ENCODE assay signal across 18 cellular contexts in genomic region chr3:178515345-178515744, GRCh38. TPM values are rescaled to one million over a fixed set of nuclear protein-coding genes. Genes with fewer than 3 reads are reported as not detected.
DNase-seq lines count a peak whose midpoint lies in the region; ATAC-seq, FAIRE-seq and TF ChIP-seq lines count a peak whose summit lies in the region.
"Not testable (repeated sequence)": the region's sequence is repeated elsewhere in the genome, so short reads cannot be mapped to it uniquely, and the experiment has no call there.
"Had no signal": no experiment of that assay in that cellular context is flagged by ENCODE, and none has a peak within 500 bp of the region (broad histone marks: within the 10 kb centered on the region; RNA-seq: fewer than 3 reads in every experiment).

No MANE protein-coding gene starts in this region.

- H3K4me3 ChIP-seq in GM12865 (ENCODE audit: low read depth, low read length); GM12878: not testable (repeated sequence)

- H4K20me1 ChIP-seq in GM12878 (ENCODE audit: control insufficient read depth, insufficient read depth) = not testable (repeated sequence)

- H3K4me1 ChIP-seq in GM12878 (ENCODE audit: control insufficient read depth, insufficient read depth, low read length) = peaks cover 68% of the 10 kb centered on the region

- peak in 1 of 2 experiments; percentile 72; a peak in 2 of 4 replicates for TF ChIP-seq EP300 in GM12878 (IDR thresholded peaks at IDR 0.05; ENCODE audit: borderline replicate concordance in 1 of 2, control insufficient read depth in 1 of 2, low read depth in 2 of 2, low read length in 2 of 2)

- RAD21 ChIA-PET in GM12878 (lab: Charles Lee; ENCODE audit: unreplicated experiment) = interaction anchor here (0.7 to 2.7 kb wide), 4 partner anchors 35 to 451 kb away, joined by 3 to 11 read pairs (median 5); no protein-coding TSS in a partner anchor

- H3K27ac ChIP-seq in GM12878 (ENCODE audit: control insufficient read depth, insufficient read depth) = peak overlapping the region; percentile 97

- SMC1A ChIA-PET in GM12878 (lab: Charles Lee; ENCODE audit: uncharacterized antibody, unreplicated experiment) = interaction anchor here (1.4 to 3.0 kb wide), 5 partner anchors 8 to 58 kb away, joined by 3 to 10 read pairs (median 6); no protein-coding TSS in a partner anchor

- not testable (repeated sequence) for H3K36me3 ChIP-seq in GM12878 (ENCODE audit: control insufficient read depth in 2 of 2, insufficient read depth in 2 of 2, low read length in 1 of 2)

- TF ChIP-seq CTCF in GM12865 (IDR thresholded peaks at IDR 0.05; ENCODE audit: insufficient read depth, low read depth, low read length, missing control alignments); GM12878 (IDR thresholded peaks at IDR 0.05 in 2 of 3, conservative IDR thresholded peaks at IDR 0.05 in 1 of 3; ENCODE audit: control insufficient read depth in 2 of 3, extremely low read depth in 1 of 3, insufficient read depth in 1 of 3, low read depth in 3 of 3, low read length in 3 of 3): not testable (repeated sequence)

- POLR2A ChIA-PET in GM12878 (lab: Charles Lee) = interaction anchor here (0.6 kb wide), 1 partner anchor 12 kb away, joined by 4 read pairs; no protein-coding TSS in a partner anchor

- in situ Hi-C loops in GM12878 (cut with MboI) = loop anchor here (25.0 kb wide), 1 partner anchor 1447 kb away; no protein-coding TSS in a partner anchor

- 0 out of 2 replicates have a peak, but pooled peaks have one; percentile 10 for TF ChIP-seq RAD21 in GM12878 (IDR thresholded peaks at IDR 0.05; ENCODE audit: insufficient read depth, low read depth, low read length)

- TF ChIP-seq POLR2A in GM12878 (IDR thresholded peaks at IDR 0.05; ENCODE audit: low read depth, low read length) = not testable (repeated sequence)

- CTCF ChIA-PET in GM12878 (lab: Yijun Ruan, JAX) = interaction anchor here (0.6 to 2.3 kb wide), 3 partner anchors 11 to 38 kb away, joined by 3 to 6 read pairs (median 6); no protein-coding TSS in a partner anchor

- ATAC-seq in GM18520 (IDR thresholded peaks at IDR 0.05; ENCODE audit: unreplicated experiment) (peak; percentile 22), GM19395 (IDR thresholded peaks at IDR 0.05; ENCODE audit: unreplicated experiment) (peak; percentile 38), GM21619 (IDR thresholded peaks at IDR 0.05; ENCODE audit: unreplicated experiment) (peak; percentile 19), HG02884 (IDR thresholded peaks at IDR 0.05; ENCODE audit: unreplicated experiment) (peak; percentile 33), HG03139 (IDR thresholded peaks at IDR 0.05; ENCODE audit: unreplicated experiment) (peak; percentile 33), HG03520 (IDR thresholded peaks at IDR 0.05; ENCODE audit: unreplicated experiment) (peak; percentile 20), GM12878 (peak; percentile 59)

- peak; percentile 79 for DNase-seq in GM12865 (ENCODE audit: low read depth)
- not testable (repeated sequence) for DNase-seq in GM12878 (ENCODE audit: low read depth, low spot score)

- not testable (repeated sequence) for H3K79me2 ChIP-seq in GM12878 (ENCODE audit: control insufficient read depth, insufficient read depth, low read length)

- WGBS in GM12878 (ENCODE audit: insufficient coverage, insufficient replicate concordance, low lambda C conversion rate, missing lambda C conversion rate) = 0% methylated on average over 3 of the region's 3 CpGs

- intact Hi-C loops in GM12878 (cut with micrococcal nuclease; ENCODE audit: unreplicated experiment) = loop anchor here (2.0 to 5.0 kb wide), 3 partner anchors 35 to 451 kb away; no protein-coding TSS in a partner anchor

- H3K9me3 ChIP-seq in GM12878 (replicated peaks; ENCODE audit: control insufficient read depth, insufficient read depth, low read length) = not testable (repeated sequence)

- not testable (repeated sequence) for H3K27me3 ChIP-seq in GM12878 (replicated peaks in 1 of 2; ENCODE audit: control insufficient read depth in 2 of 2, insufficient read depth in 2 of 2, low read length in 1 of 2)

- peak overlapping the region; percentile 51 for H3K4me2 ChIP-seq in GM12878 (ENCODE audit: control insufficient read depth, insufficient read depth)

- BruUV-seq in GM12878 (replicated peaks; lab: Mats Ljungman, UMichigan) = not testable (repeated sequence)

- not testable (repeated sequence) for H2AFZ ChIP-seq in GM12878 (ENCODE audit: control insufficient read depth, low read depth, low read length)

- H3K9ac ChIP-seq in GM12878 (ENCODE audit: control insufficient read depth, insufficient read depth, low read length) = peak overlapping the region; percentile 52

- FAIRE-seq in GM12878 (lab: Jason Lieb, UNC) = not testable (repeated sequence)

TF ChIP-seq in GM12878, 131 proteins besides CTCF, POLR2A, EP300 and RAD21 (continues in another document):
- peak; percentile 89 for TF ChIP-seq NFIC (IDR thresholded peaks at IDR 0.05; ENCODE audit: low read depth, low read length)
- TF ChIP-seq, protein P1, sequence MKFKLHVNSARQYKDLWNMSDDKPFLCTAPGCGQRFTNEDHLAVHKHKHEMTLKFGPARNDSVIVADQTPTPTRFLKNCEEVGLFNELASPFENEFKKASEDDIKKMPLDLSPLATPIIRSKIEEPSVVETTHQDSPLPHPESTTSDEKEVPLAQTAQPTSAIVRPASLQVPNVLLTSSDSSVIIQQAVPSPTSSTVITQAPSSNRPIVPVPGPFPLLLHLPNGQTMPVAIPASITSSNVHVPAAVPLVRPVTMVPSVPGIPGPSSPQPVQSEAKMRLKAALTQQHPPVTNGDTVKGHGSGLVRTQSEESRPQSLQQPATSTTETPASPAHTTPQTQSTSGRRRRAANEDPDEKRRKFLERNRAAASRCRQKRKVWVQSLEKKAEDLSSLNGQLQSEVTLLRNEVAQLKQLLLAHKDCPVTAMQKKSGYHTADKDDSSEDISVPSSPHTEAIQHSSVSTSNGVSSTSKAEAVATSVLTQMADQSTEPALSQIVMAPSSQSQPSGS (IDR thresholded peaks at IDR 0.05; ENCODE audit: low read length) = peak; percentile 90
- peak; percentile 68; the same call in 1 of the 2 replicates for TF ChIP-seq CREM (IDR thresholded peaks at IDR 0.05; ENCODE audit: low read depth)
- peak; percentile 68 for TF ChIP-seq JUNB (IDR thresholded peaks at IDR 0.05)
- TF ChIP-seq YY1 (IDR thresholded peaks at IDR 0.05; ENCODE audit: low read depth, low read length) = 0 out of 2 replicates have a peak, but pooled peaks have one; percentile 19
- peak; percentile 54 for TF ChIP-seq SKIL (IDR thresholded peaks at IDR 0.05; ENCODE audit: low read depth, poor library complexity, severe bottlenecking)
- peak; percentile 87 for TF ChIP-seq EED (IDR thresholded peaks at IDR 0.05; ENCODE audit: low read depth)
- 0 out of 2 replicates have a peak, but pooled peaks have one; percentile 11 for TF ChIP-seq ZNF24 (IDR thresholded peaks at IDR 0.05)
- TF ChIP-seq IKZF2 (IDR thresholded peaks at IDR 0.05) = peak; percentile 48 to 49; a peak in 3 of 4 replicates
- peak; percentile 79; the same call in 1 of the 2 replicates for TF ChIP-seq CBFB (IDR thresholded peaks at IDR 0.05; ENCODE audit: low read depth)
- peak; percentile 86 for TF ChIP-seq BHLHE40 (IDR thresholded peaks at IDR 0.05; ENCODE audit: borderline replicate concordance in 1 of 2, low read depth in 2 of 2, low read length in 1 of 2)
- TF ChIP-seq ZBED1 (IDR thresholded peaks at IDR 0.05; ENCODE audit: borderline replicate concordance) = peak; percentile 76
- TF ChIP-seq, protein P2, sequence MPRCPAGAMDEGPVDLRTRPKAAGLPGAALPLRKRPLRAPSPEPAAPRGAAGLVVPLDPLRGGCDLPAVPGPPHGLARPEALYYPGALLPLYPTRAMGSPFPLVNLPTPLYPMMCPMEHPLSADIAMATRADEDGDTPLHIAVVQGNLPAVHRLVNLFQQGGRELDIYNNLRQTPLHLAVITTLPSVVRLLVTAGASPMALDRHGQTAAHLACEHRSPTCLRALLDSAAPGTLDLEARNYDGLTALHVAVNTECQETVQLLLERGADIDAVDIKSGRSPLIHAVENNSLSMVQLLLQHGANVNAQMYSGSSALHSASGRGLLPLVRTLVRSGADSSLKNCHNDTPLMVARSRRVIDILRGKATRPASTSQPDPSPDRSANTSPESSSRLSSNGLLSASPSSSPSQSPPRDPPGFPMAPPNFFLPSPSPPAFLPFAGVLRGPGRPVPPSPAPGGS (IDR thresholded peaks at IDR 0.05; ENCODE audit: borderline replicate concordance, insufficient read depth, low read depth, low read length, poor library complexity, severe bottlenecking) = peak; percentile 80

RNA-seq across cellular contexts. Expression of gene KCNMB2, which starts 20.9 kb away (rescaled TPM):
- 0.81 and 1.2 TPM in 2 replicates for total RNA-seq in GM12878 (2013; cell fraction: nucleolus; rRNA removed)
- total RNA-seq in GM12878 (2014; rRNA removed) (11.8 and 12.9 TPM in 2 replicates), GM12878 (2014; rRNA removed; fragmentation: Illumina TruSeq; extraction: Trizol) (14.9 and 21.2 TPM in 2 replicates), GM12878 (2021) (7.5 and 8.1 TPM in 2 replicates)
- 5.2 TPM for polyA plus RNA-seq in GM12878 (2011; ENCODE audit: low read depth)
- polyA plus RNA-seq in GM12878 (2011; rRNA removed) (0.20 and 0.22 TPM in 2 replicates), GM12878 (2014; fragmentation: Illumina TruSeq; extraction: Trizol) (9.1 and 12.5 TPM in 2 replicates), GM12878 (2014; fragmentation: Nextera tagmentation; extraction: Ambion mirVana) (10 to 100 TPM; 10.2 to 18.0 TPM), GM12878 (2014; rRNA removed) (7.0 and 7.3 TPM in 2 replicates), GM12878 (2016; fragmentation: Nextera tagmentation; extraction: Ambion mirVana) (10 to 100 TPM; 17.8 to 18.8 TPM)
- 0.23 TPM in 1 of 2 replicates, not detected in the other for polyA plus RNA-seq in GM12878 (2011; cell fraction: cytosol; rRNA removed)
- not detected in 2 replicates for polyA plus RNA-seq in GM12878 (2011; cell fraction: nucleus; rRNA removed)
- 10.5 and 11.7 TPM in 2 replicates for polyA plus RNA-seq in GM12878 (2012)
- polyA minus RNA-seq in GM12878 (2011; rRNA and poly(A)+ RNA removed) = not detected in 2 replicates
- polyA minus RNA-seq in GM12878 (2011; cell fraction: cytosol; rRNA and poly(A)+ RNA removed) = not detected in 2 replicates
- 0.24 TPM in 1 of 2 replicates, not detected in the other for polyA minus RNA-seq in GM12878 (2011; cell fraction: nucleus; rRNA and poly(A)+ RNA removed)
- total RNA-seq: A172; activated CD4-positive, alpha-beta T cell treated with anti-CD3 and anti-CD28 coated beads, Interleukin-2, amount 10 ng/mL, durations not matched to agents 7 days and 5 days; activated naive CD8-positive, alpha-beta T cell treated with anti-CD3 and anti-CD28 coated beads, Interleukin-2, amount 10 ng/mL, durations not matched to agents 7 days and 5 days; ascending aorta; Calu3; SJSA1; T-cell; testis; WTC11 had no signal
- polyA plus RNA-seq: cardiac muscle cell had no signal
